9 cellular contexts compared by ENCODE assay signal in the genomic region with DNA sequence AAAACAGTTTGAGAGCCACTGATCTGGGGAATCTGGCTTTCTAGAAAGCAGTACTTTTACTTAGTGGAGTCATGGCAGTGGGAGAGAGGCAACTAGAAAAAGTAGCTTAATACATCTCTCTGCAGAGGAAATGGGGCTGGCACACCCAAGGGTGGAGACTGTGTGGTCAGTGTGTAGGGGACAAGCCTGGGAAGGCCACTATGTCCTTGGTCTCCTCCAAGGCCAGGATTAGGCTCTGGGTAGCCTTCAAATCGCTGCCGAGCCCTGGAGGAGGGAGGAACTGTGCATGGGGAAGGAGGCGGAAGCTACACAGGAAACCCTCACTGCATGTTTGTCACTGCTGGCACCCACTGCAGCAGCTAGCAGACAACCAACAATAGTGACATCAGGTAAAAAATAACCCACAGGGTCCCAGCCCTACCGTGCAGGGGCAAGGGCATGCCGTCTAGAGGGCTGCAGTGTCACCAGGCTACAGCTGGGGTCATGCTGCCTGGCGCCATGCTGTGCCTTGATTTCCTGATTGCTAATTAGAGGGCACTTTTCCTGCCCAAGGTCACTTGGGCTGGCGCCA.
DNase-seq lines count a peak whose midpoint lies in the region; ATAC-seq and TF ChIP-seq lines count a peak whose summit lies in the region.
"Had no signal": no experiment of that assay in that cellular context is flagged by ENCODE, and none has a peak within 500 bp of the region (broad histone marks: within the 10 kb centered on the region; RNA-seq: fewer than 3 reads in every experiment).

No MANE protein-coding gene starts in this region.

- DNase-seq in activated CD4-positive, alpha-beta T cell treated with anti-CD3 and anti-CD28 coated beads for 4 hours = peak; percentile 43 to 50
- DNase-seq in effector memory CD4-positive, alpha-beta T cell = peak; percentile 29 to 61 (median 43)
- DNase-seq in stimulated activated CD8-positive, alpha-beta memory T cell treated with anti-CD3 and anti-CD28 coated beads, Interleukin-12 subunit alpha, Interleukin-12 subunit beta, amount 100 ng/mL, for 1 hour (ENCODE audit: low read depth) = peak; percentile 47
- DNase-seq in NCI-H2107 (lab: John Stamatoyannopoulos, UW) (no peak), COR-L47 (lab: John Stamatoyannopoulos, UW) (no peak), WERI-Rb-1 (no peak)
- DNase-seq: gastrocnemius medialis had no signal

- peak overlapping the region; percentile 70 for H3K27ac ChIP-seq in effector memory CD4-positive, alpha-beta T cell (ENCODE audit: insufficient read depth, low read length, poor library complexity, severe bottlenecking)
- no peak overlapping the region for H3K27ac ChIP-seq in WERI-Rb-1

- H3K36me3 ChIP-seq in effector memory CD4-positive, alpha-beta T cell (ENCODE audit: control insufficient read depth, insufficient read depth, low read length) = no peaks in the 10 kb centered on the region
- no peaks in the 10 kb centered on the region for H3K36me3 ChIP-seq in WERI-Rb-1
- H3K36me3 ChIP-seq: gastrocnemius medialis had no signal

- H3K4me3 ChIP-seq in effector memory CD4-positive, alpha-beta T cell (ENCODE audit: insufficient read depth, low read depth, low read length, poor library complexity, severe bottlenecking) = peak overlapping the region; percentile 38
- H3K4me3 ChIP-seq in WERI-Rb-1 (ENCODE audit: low read depth, low read length) = no peak overlapping the region
- H3K4me3 ChIP-seq: gastrocnemius medialis had no signal

- no peaks in the 10 kb centered on the region for H3K27me3 ChIP-seq in effector memory CD4-positive, alpha-beta T cell (replicated peaks; ENCODE audit: control insufficient read depth, insufficient read depth, low read length, poor library complexity, severe bottlenecking)
- H3K27me3 ChIP-seq in WERI-Rb-1 (ENCODE audit: insufficient read depth, low read depth, severe bottlenecking) = no peaks in the 10 kb centered on the region
- H3K27me3 ChIP-seq: gastrocnemius medialis had no signal

- no peaks in the 10 kb centered on the region for H3K9me3 ChIP-seq in effector memory CD4-positive, alpha-beta T cell (ENCODE audit: control insufficient read depth, low read length)
- peaks cover 10% of the 10 kb centered on the region for H3K9me3 ChIP-seq in WERI-Rb-1 (ENCODE audit: severe bottlenecking)
- H3K9me3 ChIP-seq: gastrocnemius medialis had no signal

- no peak for TF ChIP-seq CTCF in WERI-Rb-1 (IDR thresholded peaks at IDR 0.05; ENCODE audit: low read depth, low read length)

- H3K4me1 ChIP-seq in effector memory CD4-positive, alpha-beta T cell (ENCODE audit: control insufficient read depth, insufficient read depth, low read length, poor library complexity, severe bottlenecking) = peaks cover 42% of the 10 kb centered on the region
- H3K4me1 ChIP-seq: gastrocnemius medialis had no signal

- ATAC-seq in HG02759 (IDR thresholded peaks at IDR 0.05; ENCODE audit: unreplicated experiment) (peak; percentile 60), GM21390 (IDR thresholded peaks at IDR 0.05; ENCODE audit: unreplicated experiment) (no peak)

Comparison
In these comparisons a context has a peak if more than half of its experiments do, and no peak if none do; other contexts are left out.
1. DNase-seq: peak in activated CD4-positive, alpha-beta T cell treated with anti-CD3 and anti-CD28 coated beads for 4 hours (2 of 2), effector memory CD4-positive, alpha-beta T cell (3 of 3) and stimulated activated CD8-positive, alpha-beta memory T cell treated with anti-CD3 and anti-CD28 coated beads, Interleukin-12 subunit alpha, Interleukin-12 subunit beta, amount 100 ng/mL, for 1 hour (single experiment); none in NCI-H2107 (single experiment), COR-L47 (single experiment) and WERI-Rb-1 (single experiment).